Comparison of ENCODE assay signal across 9 cellular contexts in the genomic region with DNA sequence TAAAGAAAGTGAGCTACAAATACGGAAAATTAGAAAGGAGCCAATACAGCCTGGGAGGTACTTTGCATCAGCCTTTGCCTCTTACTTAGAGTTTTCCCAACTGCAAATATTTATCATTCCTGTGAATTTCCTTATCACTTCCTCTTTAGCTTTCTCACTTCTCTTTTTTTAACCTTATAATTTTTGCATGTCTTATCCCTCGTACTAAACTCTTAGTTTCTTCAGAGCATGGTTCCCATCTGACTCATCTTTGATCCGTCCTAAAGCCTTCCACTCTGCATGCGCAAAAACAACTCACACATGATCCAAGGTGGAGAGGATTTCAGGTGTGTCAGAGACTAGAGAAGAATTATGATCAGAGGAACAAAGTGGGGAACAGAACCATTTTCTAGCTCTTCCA. TPM values are rescaled to one million over a fixed set of nuclear protein-coding genes. Genes with fewer than 3 reads are reported as not detected.
DNase-seq lines count a peak whose midpoint lies in the region; ATAC-seq and TF ChIP-seq lines count a peak whose summit lies in the region.
"Had no signal": no experiment of that assay in that cellular context is flagged by ENCODE, and none has a peak within 500 bp of the region (broad histone marks: within the 10 kb centered on the region; RNA-seq: fewer than 3 reads in every experiment).

No MANE protein-coding gene starts in this region.

- H3K4me3 Mint-ChIP-seq in IgD-negative memory B cell, result peak overlapping the region in 3 of 4 donors; percentile 2 to 88 (median 88)
- H3K4me3 Mint-ChIP-seq in endodermal cell, result no peak overlapping the region
- no peak overlapping the region for H3K4me3 Mint-ChIP-seq in activated CD8-positive, alpha-beta T cell treated with anti-CD3 and anti-CD28 coated beads for 36 hours

- peak overlapping the region; percentile 2 for H3K4me3 ChIP-seq in endodermal cell (ENCODE audit: low read length)

- H3K9ac ChIP-seq in endodermal cell (ENCODE audit: extremely low read depth, low read length, poor library complexity, severe bottlenecking), result no peak overlapping the region

- H3K27me3 Mint-ChIP-seq in IgD-negative memory B cell, result no peaks in the 10 kb centered on the region
- H3K27me3 Mint-ChIP-seq in endodermal cell (ENCODE audit: insufficient read depth), result no peaks in the 10 kb centered on the region
- H3K27me3 Mint-ChIP-seq in activated CD8-positive, alpha-beta T cell treated with anti-CD3 and anti-CD28 coated beads for 36 hours, result peaks cover 3% of the 10 kb centered on the region

- H3K9me3 ChIP-seq in endodermal cell (ENCODE audit: control insufficient read depth, low read length), result peaks cover 9% of the 10 kb centered on the region

- H3K36me3 Mint-ChIP-seq in IgD-negative memory B cell, result peaks cover 2% of the 10 kb centered on the region
- H3K36me3 Mint-ChIP-seq in endodermal cell (ENCODE audit: low read depth), result peaks cover 7% of the 10 kb centered on the region
- H3K36me3 Mint-ChIP-seq in activated CD8-positive, alpha-beta T cell treated with anti-CD3 and anti-CD28 coated beads for 36 hours (ENCODE audit: low read depth), result peaks cover 35% of the 10 kb centered on the region

- intact Hi-C loops in activated CD8-positive, alpha-beta T cell treated with anti-CD3 and anti-CD28 coated beads for 36 hours (cut with micrococcal nuclease), result no loop called here

- H3K27ac ChIP-seq in endodermal cell (ENCODE audit: low read depth, low read length), result no peak overlapping the region

- H3K4me1 ChIP-seq in endodermal cell (ENCODE audit: control insufficient read depth, insufficient read depth, low read length), result peaks cover 10% of the 10 kb centered on the region

- CTCF ChIA-PET in activated CD8-positive, alpha-beta T cell treated with anti-CD3 and anti-CD28 coated beads for 36 hours (lab: Charles Lee), result interaction anchor here (0.6 to 2.2 kb wide), 6 partner anchors 9 to 467 kb away, joined by 3 to 13 read pairs (median 6); a partner anchor contains a TSS

- ATAC-seq in GM21529 (IDR thresholded peaks at IDR 0.05; ENCODE audit: unreplicated experiment), result peak; percentile 51
- no peak for ATAC-seq in activated CD8-positive, alpha-beta T cell treated with anti-CD3 and anti-CD28 coated beads for 36 hours

- H3K36me3 ChIP-seq in endodermal cell (ENCODE audit: control insufficient read depth, insufficient read depth, low read length), result peaks cover 26% of the 10 kb centered on the region

- DNase-seq in EH (ENCODE audit: low read depth), result peak; percentile 72
- DNase-seq in endodermal cell, result no peak
- DNase-seq in stimulated activated CD4-positive, alpha-beta T cell treated with anti-CD3 and anti-CD28 coated beads, Interleukin-1b, Interleukin-23, amount 100 ng/mL, for 48 hours, result no peak
- DNase-seq in activated CD4-positive, CD25-positive, alpha-beta regulatory T cell (lab: John Stamatoyannopoulos, UW), result no peak
- DNase-seq in activated CD8-positive, alpha-beta T cell treated with anti-CD3 and anti-CD28 coated beads for 36 hours, result no peak
- no peak for DNase-seq in activated CD4-positive, alpha-beta T cell treated with anti-CD3 and anti-CD28 coated beads for 4 hours
- DNase-seq: stimulated activated CD4-positive, alpha-beta T cell treated with anti-CD3 and anti-CD28 coated beads, Interleukin-4, amount 100 ng/mL, for 1 hour had no signal

- no peaks in the 10 kb centered on the region for H3K27me3 ChIP-seq in endodermal cell (ENCODE audit: control insufficient read depth, insufficient read depth, low read length, poor library complexity, severe bottlenecking)

- H3K4me1 Mint-ChIP-seq in IgD-negative memory B cell, result peaks cover 20 to 31% (median 27%) of the 10 kb centered on the region in 3 donors
- H3K4me1 Mint-ChIP-seq in endodermal cell, result peaks cover 27% of the 10 kb centered on the region
- H3K4me1 Mint-ChIP-seq in activated CD8-positive, alpha-beta T cell treated with anti-CD3 and anti-CD28 coated beads for 36 hours (ENCODE audit: low read depth), result peaks cover 24% of the 10 kb centered on the region

- POLR2A ChIA-PET in activated CD8-positive, alpha-beta T cell treated with anti-CD3 and anti-CD28 coated beads for 36 hours (lab: Charles Lee), result interaction anchor here (0.7 to 1.5 kb wide), 4 partner anchors 8 to 1895 kb away, joined by 3 to 5 read pairs (median 4); no protein-coding TSS in a partner anchor

- peaks cover 0 to 1% (median 0%) of the 10 kb centered on the region in 3 donors for H3K9me3 Mint-ChIP-seq in IgD-negative memory B cell
- H3K9me3 Mint-ChIP-seq in endodermal cell, result peaks cover 6% of the 10 kb centered on the region
- H3K9me3 Mint-ChIP-seq in activated CD8-positive, alpha-beta T cell treated with anti-CD3 and anti-CD28 coated beads for 36 hours, result no peaks in the 10 kb centered on the region

- H3K27ac Mint-ChIP-seq in IgD-negative memory B cell (peak overlapping the region in 1 of 3 donors; percentile 52), endodermal cell (no peak overlapping the region)
- no peak overlapping the region for H3K27ac Mint-ChIP-seq in activated CD8-positive, alpha-beta T cell treated with anti-CD3 and anti-CD28 coated beads for 36 hours

- no peak for TF ChIP-seq CTCF in endodermal cell (conservative IDR thresholded peaks at IDR 0.05)
- no peak for TF ChIP-seq CTCF in activated CD8-positive, alpha-beta T cell treated with anti-CD3 and anti-CD28 coated beads for 36 hours (IDR thresholded peaks at IDR 0.05)

- 89 to 95% methylated on average over 2 to 4 of the region's 4 CpGs for WGBS in endodermal cell (ENCODE audit: insufficient coverage in 1 of 2, insufficient read length in 1 of 2), 2 experiments

RNA-seq across cellular contexts. Expression of a gene that starts 9.6 kb away (rescaled TPM):
- 5.2 TPM for polyA plus RNA-seq in IgD-negative memory B cell
- total RNA-seq in endodermal cell, result 10 to 100 TPM in 1 of 2 donors, 1 to 10 TPM in 1; 8.6 to 21.6 TPM
- polyA plus RNA-seq in endodermal cell (2013, experiment 1 of 2), result 15.0 TPM
- polyA plus RNA-seq in endodermal cell (2013, experiment 2 of 2), result 17.8 TPM
- total RNA-seq in activated CD8-positive, alpha-beta T cell treated with anti-CD3 and anti-CD28 coated beads for 36 hours, result 10 to 100 TPM; 11.4 to 11.6 TPM

RNA-seq across cellular contexts. Expression of a gene that starts 57.3 kb away (rescaled TPM):
- polyA plus RNA-seq in IgD-negative memory B cell, result 88.0 TPM
- 100 to 1,000 TPM; 201 to 227 TPM for total RNA-seq in endodermal cell
- 166 TPM for polyA plus RNA-seq in endodermal cell (2013, experiment 1 of 2)
- 178 TPM for polyA plus RNA-seq in endodermal cell (2013, experiment 2 of 2)
- total RNA-seq in activated CD8-positive, alpha-beta T cell treated with anti-CD3 and anti-CD28 coated beads for 36 hours, result 100 to 1,000 TPM; 133 to 140 TPM

RNA-seq across cellular contexts. Expression of a gene that starts 59.9 kb away (rescaled TPM):
- polyA plus RNA-seq in IgD-negative memory B cell, result not detected
- total RNA-seq in endodermal cell, result under 1 TPM; 0.53 to 1.00 TPM
- 0.39 TPM for polyA plus RNA-seq in endodermal cell (2013, experiment 1 of 2)
- 0.46 TPM for polyA plus RNA-seq in endodermal cell (2013, experiment 2 of 2)
- under 1 TPM; 0.02 to 0.05 TPM for total RNA-seq in activated CD8-positive, alpha-beta T cell treated with anti-CD3 and anti-CD28 coated beads for 36 hours

Comparison
In these comparisons a context has a peak if more than half of its experiments do, and no peak if none do; other contexts are left out.
1. H3K4me3 Mint-ChIP-seq: peak in IgD-negative memory B cell (3 of 4); none in endodermal cell (single experiment) and activated CD8-positive, alpha-beta T cell treated with anti-CD3 and anti-CD28 coated beads for 36 hours (single experiment).